ENCODE assay signal across 19 cellular contexts in the genomic region with DNA sequence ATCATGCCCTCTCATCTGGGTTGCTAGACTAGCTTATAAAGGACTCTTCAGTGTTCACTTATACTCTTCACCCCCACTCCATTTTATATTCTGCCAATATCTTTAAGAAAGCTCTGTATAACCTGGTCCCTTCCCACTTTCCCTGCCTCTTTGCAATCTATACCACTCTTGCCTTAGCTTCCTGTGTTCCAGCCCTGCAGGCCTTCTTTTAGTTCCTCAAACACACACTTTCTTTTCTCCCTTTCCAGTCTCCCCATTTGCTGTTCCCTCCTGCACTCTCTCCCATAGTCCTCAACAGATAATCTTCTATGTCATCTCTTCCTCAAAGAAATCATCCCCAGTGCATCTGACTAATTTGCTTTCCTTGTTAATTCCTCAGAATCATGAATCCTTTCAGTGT. TPM values are rescaled to one million over a fixed set of nuclear protein-coding genes. Genes with fewer than 3 reads are reported as not detected.
A peak's percentile ranks its signal among the peaks of the same experiment; 100 is the strongest.
DNase-seq lines count a peak whose midpoint lies in the region; ATAC-seq, FAIRE-seq and TF ChIP-seq lines count a peak whose summit lies in the region.
"Had no signal": no experiment of that assay in that cellular context is flagged by ENCODE, and none has a peak within 500 bp of the region (broad histone marks: within the 10 kb centered on the region; RNA-seq: fewer than 3 reads in every experiment).

No MANE protein-coding gene starts in this region.

- FAIRE-seq in A549 (lab: Jason Lieb, UNC) = peak; percentile 49
- FAIRE-seq: D721Med, GM19239 had no signal

- DNase-seq in A549 (ENCODE audit: low read depth in 1 of 2, low spot score in 1 of 2) (no peak), MV-4-11 (lab: John Stamatoyannopoulos, UW) (peak; percentile 7), esophagus muscularis mucosa (ENCODE audit: extremely low spot score) (peak; percentile 31), endothelial cell (ENCODE audit: low spot score) (no peak), stomach (no peak), NCI-H2029 (lab: John Stamatoyannopoulos, UW) (no peak)
- DNase-seq: ACHN; Caco-2; CD4-positive, alpha-beta T cell; GF-D8; GM23248 had no signal

- no peaks in the 10 kb centered on the region for H3K27me3 Mint-ChIP-seq in endothelial cell (ENCODE audit: unreplicated experiment)
- H3K27me3 Mint-ChIP-seq: CD4-positive, alpha-beta T cell had no signal

- no peak overlapping the region for H3K27ac ChIP-seq in A549
- H3K27ac ChIP-seq in esophagus muscularis mucosa (replicated peaks in 1 of 4) = no peak overlapping the region
- peak overlapping the region; percentile 9 for H3K27ac ChIP-seq in temporal lobe (ENCODE audit: low read depth, low read length)
- no peak overlapping the region for H3K27ac ChIP-seq in stomach
- H3K27ac ChIP-seq: C4-2B, GM23248, HL-60 had no signal

- CTCF ChIA-PET in A549 (lab: Yijun Ruan, JAX) = interaction anchor here (1.0 to 7.6 kb wide), 5 partner anchors 9 to 494 kb away, joined by 3 to 57 read pairs (median 6); no protein-coding TSS in a partner anchor

- H3K4me2 ChIP-seq in A549 = no peak overlapping the region

- H3K9me3 Mint-ChIP-seq in endothelial cell (ENCODE audit: unreplicated experiment) = no peaks in the 10 kb centered on the region
- H3K9me3 Mint-ChIP-seq: CD4-positive, alpha-beta T cell had no signal

- TF ChIP-seq RAD21 in A549 (conservative IDR thresholded peaks at IDR 0.05 in 1 of 2, IDR thresholded peaks at IDR 0.05 in 1 of 2) = no peak

- H3K27me3 ChIP-seq in esophagus muscularis mucosa (no peaks in the 10 kb centered on the region), stomach (no peaks in the 10 kb centered on the region)

- H3K4me1 ChIP-seq in A549 (peaks cover 4% of the 10 kb centered on the region; the same call in 1 of the 3 replicates), esophagus muscularis mucosa (no peaks in the 10 kb centered on the region), stomach (peaks cover 0 to 4% (median 1%) of the 10 kb centered on the region in 4 donors)
- H3K4me1 ChIP-seq: HAP-1 had no signal

- POLR2A ChIA-PET in A549 (lab: Yijun Ruan, JAX) = no interaction called here

- no peaks in the 10 kb centered on the region for H3K36me3 Mint-ChIP-seq in endothelial cell (ENCODE audit: low read depth, unreplicated experiment)

- no peak overlapping the region for H3K27ac Mint-ChIP-seq in endothelial cell (ENCODE audit: unreplicated experiment)
- H3K27ac Mint-ChIP-seq: CD4-positive, alpha-beta T cell had no signal

- H3K36me3 ChIP-seq in esophagus muscularis mucosa (no peaks in the 10 kb centered on the region), stomach (no peaks in the 10 kb centered on the region)
- H3K36me3 ChIP-seq: HAP-1 had no signal

- peaks cover 2% of the 10 kb centered on the region for H3K4me1 Mint-ChIP-seq in endothelial cell (ENCODE audit: unreplicated experiment)

- intact Hi-C loops in esophagus muscularis mucosa (cut with DNase I) (no loop called here), stomach (cut with DNase I; ENCODE audit: low total_unique reads) (no loop called here)

- TF ChIP-seq CTCF in A549 (IDR thresholded peaks at IDR 0.05) (no peak), esophagus muscularis mucosa (IDR thresholded peaks at IDR 0.05) (no peak), endothelial cell (IDR thresholded peaks at IDR 0.05; ENCODE audit: unreplicated experiment) (no peak), stomach (IDR thresholded peaks at IDR 0.05) (no peak)

- TF ChIP-seq EP300 in A549 (IDR thresholded peaks at IDR 0.05) (no peak), esophagus muscularis mucosa (IDR thresholded peaks at IDR 0.05) (no peak), stomach (IDR thresholded peaks at IDR 0.05) (no peak)

- H3K9me3 ChIP-seq in A549 (no peaks in the 10 kb centered on the region), esophagus muscularis mucosa (no peaks in the 10 kb centered on the region), stomach (no peaks in the 10 kb centered on the region)
- H3K9me3 ChIP-seq: Caco-2, HAP-1 had no signal

- H3K4me3 ChIP-seq in A549 (no peak overlapping the region), esophagus muscularis mucosa (no peak overlapping the region), stomach (no peak overlapping the region)
- H3K4me3 ChIP-seq: GM23248, HAP-1 had no signal

- no peak for TF ChIP-seq POLR2A in A549 (IDR thresholded peaks at IDR 0.05; ENCODE audit: low read length)
- no peak for TF ChIP-seq POLR2A in esophagus muscularis mucosa (IDR thresholded peaks at IDR 0.05; ENCODE audit: low read depth)
- TF ChIP-seq POLR2A in stomach (IDR thresholded peaks at IDR 0.05) = no peak

- no peak for ATAC-seq in A549

- H3K4me3 Mint-ChIP-seq in endothelial cell (ENCODE audit: unreplicated experiment) = no peak overlapping the region
- H3K4me3 Mint-ChIP-seq: CD4-positive, alpha-beta T cell had no signal

TF ChIP-seq in A549, 52 proteins besides CTCF, POLR2A, EP300 and RAD21:
- TF ChIP-seq RNF2 (IDR thresholded peaks at IDR 0.05; ENCODE audit: borderline replicate concordance, low read depth) = no peak
- no peak for TF ChIP-seq HDAC2 (IDR thresholded peaks at IDR 0.05)
TF ChIP-seq in A549: peak in this region for 0.

RNA-seq across cellular contexts. Expression of a gene that starts 28.7 kb away (rescaled TPM):
- polyA plus RNA-seq in A549 (2011; rRNA removed) = 3.7 and 6.1 TPM in 2 replicates
- 0.59 and 1.0 TPM in 2 replicates for polyA plus RNA-seq in A549 (2012; cell fraction: cytosol; rRNA removed)
- 0.40 and 0.59 TPM in 2 replicates for polyA plus RNA-seq in A549 (2012; cell fraction: nucleus; rRNA removed)
- 0.98 to 1.3 TPM (median 1.2 TPM) in 3 replicates for polyA plus RNA-seq in A549 (2017; fragmentation: RNase III; extraction: RNeasy Plus Mini Kit Qiagen cat#74134 plus additional on column Dnase treatment)
- 9.0 and 9.7 TPM in 2 replicates for polyA minus RNA-seq in A549 (2011; rRNA and poly(A)+ RNA removed)
- total RNA-seq in esophagus muscularis mucosa = 1 to 10 TPM; 1.7 to 2.4 (median 2.0) TPM
- 3.4 TPM for total RNA-seq in temporal lobe
- 4.1 TPM for total RNA-seq in endothelial cell (ENCODE audit: unreplicated experiment)
- 1 to 10 TPM in 3 of 5 donors, under 1 TPM in 1, not detected in 1; 0.45 to 3.1 (median 2.1) TPM for total RNA-seq in stomach
- polyA plus RNA-seq in stomach = 1 to 10 TPM; 1.7 to 3.8 (median 2.2) TPM

RNA-seq across cellular contexts. Expression of a gene that starts 29.0 kb away (rescaled TPM):
- polyA plus RNA-seq in A549 (2011; rRNA removed) (21.9 and 26.7 TPM in 2 replicates), A549 (2017; fragmentation: RNase III; extraction: RNeasy Plus Mini Kit Qiagen cat#74134 plus additional on column Dnase treatment) (5.6 to 7.6 TPM (median 5.9 TPM) in 3 replicates), stomach (1 to 10 TPM; 2.2 to 3.7 (median 3.2) TPM)
- polyA plus RNA-seq in A549 (2012; cell fraction: cytosol; rRNA removed) = 4.1 and 5.0 TPM in 2 replicates
- polyA plus RNA-seq in A549 (2012; cell fraction: nucleus; rRNA removed) = 3.9 and 6.9 TPM in 2 replicates
- 71.5 and 84.4 TPM in 2 replicates for polyA minus RNA-seq in A549 (2011; rRNA and poly(A)+ RNA removed)
- total RNA-seq in esophagus muscularis mucosa (10 to 100 TPM; 71.1 to 96.8 (median 80.8) TPM), temporal lobe (103 TPM), endothelial cell (ENCODE audit: unreplicated experiment) (39.2 TPM), stomach (100 to 1,000 TPM in 1 of 5 donors, 10 to 100 TPM in 4; 38.5 to 120 (median 69.2) TPM)

RNA-seq across cellular contexts. Expression of a gene that starts 50.7 kb away (rescaled TPM):
- polyA plus RNA-seq in A549 (2011; rRNA removed) (0.20 and 0.41 TPM in 2 replicates), A549 (2017; fragmentation: RNase III; extraction: RNeasy Plus Mini Kit Qiagen cat#74134 plus additional on column Dnase treatment) (not detected in 3 replicates), stomach (under 1 TPM in 2 of 3 donors, not detected in 1; 0.37 to 0.80 TPM)
- polyA plus RNA-seq in A549 (2012; cell fraction: cytosol; rRNA removed) = 0.03 and 0.08 TPM in 2 replicates
- polyA plus RNA-seq in A549 (2012; cell fraction: nucleus; rRNA removed) = 0.07 and 0.20 TPM in 2 replicates
- polyA minus RNA-seq in A549 (2011; rRNA and poly(A)+ RNA removed) = 0.08 TPM in 1 of 2 replicates, not detected in the other
- total RNA-seq in esophagus muscularis mucosa (1 to 10 TPM in 2 of 4 donors, under 1 TPM in 2; 0.33 to 2.5 (median 0.75) TPM), temporal lobe (0.49 TPM), endothelial cell (ENCODE audit: unreplicated experiment) (0.31 TPM), stomach (under 1 TPM in 2 of 5 donors, not detected in 3; 0.29 to 0.92 TPM)
- total RNA-seq: A172; CD4-positive, alpha-beta T cell; GM23248; HT1080 had no signal
- polyA plus RNA-seq: GM23248 had no signal

Comparison
In these comparisons a context has a peak if more than half of its experiments do, and no peak if none do; other contexts are left out.
1. DNase-seq: peak in MV-4-11 (single experiment) and esophagus muscularis mucosa (single experiment); none in A549 (0 of 2), endothelial cell (single experiment), stomach (single experiment) and NCI-H2029 (single experiment).